In genomic region chr20:2671977-2672376, GRCh38 we compare ENCODE assay signal across 16 cellular contexts. TPM values are rescaled to one million over a fixed set of nuclear protein-coding genes. Genes with fewer than 3 reads are reported as not detected.
DNase-seq lines count a peak whose midpoint lies in the region; ATAC-seq and TF ChIP-seq lines count a peak whose summit lies in the region.
"Had no signal": no experiment of that assay in that cellular context is flagged by ENCODE, and none has a peak within 500 bp of the region (broad histone marks: within the 10 kb centered on the region; RNA-seq: fewer than 3 reads in every experiment).

No MANE protein-coding gene starts in this region.

- H3K36me3 Mint-ChIP-seq in activated T-cell treated with anti-CD3 and anti-CD28 coated beads, Interleukin-2, amount 50 U/mL, for 72 hours (ENCODE audit: insufficient read depth in 2 of 2) = no peaks in the 10 kb centered on the region
- H3K36me3 Mint-ChIP-seq in activated T-cell treated with anti-CD3 and anti-CD28 coated beads, Interleukin-2, amount 50 U/mL, for 24 hours (ENCODE audit: low read depth) = no peaks in the 10 kb centered on the region
- H3K36me3 Mint-ChIP-seq in endothelial cell (ENCODE audit: low read depth, unreplicated experiment) = no peaks in the 10 kb centered on the region
- H3K36me3 Mint-ChIP-seq in activated naive CD8-positive, alpha-beta T cell treated with anti-CD3 and anti-CD28 coated beads for 36 hours = no peaks in the 10 kb centered on the region
- H3K36me3 Mint-ChIP-seq: CD4-positive, CD25-positive, alpha-beta regulatory T cell; natural killer cell treated with Interleukin-12 subunit alpha and Interleukin-12 subunit beta and Interleukin-15 and Interleukin-18, amount 100 ng/mL, for 72 hours had no signal

- peak; percentile 23 to 49 for ATAC-seq in activated T-cell treated with anti-CD3 and anti-CD28 coated beads, Interleukin-2, amount 50 U/mL, for 72 hours (replicated peaks in 1 of 2)
- peak; percentile 43 for ATAC-seq in stimulated activated naive CD8-positive, alpha-beta T cell treated with anti-CD3 and anti-CD28 coated beads, Interleukin-15, amount 100 ng/mL, for 72 hours

- peak in 1 of 2 donors; percentile 30 for DNase-seq in activated T-cell treated with anti-CD3 and anti-CD28 coated beads, Interleukin-2, amount 50 U/mL, for 72 hours
- DNase-seq in activated T-cell treated with anti-CD3 and anti-CD28 coated beads, Interleukin-2, amount 50 U/mL, for 24 hours = no peak
- DNase-seq in NCI-H69 (lab: John Stamatoyannopoulos, UW) = peak; percentile 17
- DNase-seq in endothelial cell (ENCODE audit: low spot score) = peak; percentile 28
- no peak for DNase-seq in stimulated activated naive CD8-positive, alpha-beta T cell treated with anti-CD3 and anti-CD28 coated beads, Interleukin-15, amount 100 ng/mL, for 72 hours
- DNase-seq in thyroid gland = no peak
- no peak for DNase-seq in activated naive CD8-positive, alpha-beta T cell treated with anti-CD3 and anti-CD28 coated beads for 36 hours
- DNase-seq in ACHN = no peak
- DNase-seq: activated CD4-positive, alpha-beta T cell treated with anti-CD3 and anti-CD28 coated beads for 1 hour; activated naive CD4-positive, alpha-beta T cell treated with Interleukin-2 at 50 U/mL for 16 hours; CD4-positive, CD25-positive, alpha-beta regulatory T cell; colonic mucosa; HCEC 1CT; KG1 had no signal

- H3K27ac ChIP-seq in thyroid gland = no peak overlapping the region
- H3K27ac ChIP-seq: colonic mucosa, skin epidermis had no signal

- no peaks in the 10 kb centered on the region for H3K9me3 ChIP-seq in thyroid gland
- H3K9me3 ChIP-seq: colonic mucosa had no signal

- no peak overlapping the region for H3K4me3 Mint-ChIP-seq in activated T-cell treated with anti-CD3 and anti-CD28 coated beads, Interleukin-2, amount 50 U/mL, for 72 hours
- H3K4me3 Mint-ChIP-seq in activated T-cell treated with anti-CD3 and anti-CD28 coated beads, Interleukin-2, amount 50 U/mL, for 24 hours = no peak overlapping the region
- H3K4me3 Mint-ChIP-seq in endothelial cell (ENCODE audit: unreplicated experiment) = no peak overlapping the region
- H3K4me3 Mint-ChIP-seq in stimulated activated naive CD8-positive, alpha-beta T cell treated with anti-CD3 and anti-CD28 coated beads, Interleukin-15, amount 100 ng/mL, for 72 hours = no peak overlapping the region
- no peak overlapping the region for H3K4me3 Mint-ChIP-seq in activated naive CD8-positive, alpha-beta T cell treated with anti-CD3 and anti-CD28 coated beads for 36 hours
- H3K4me3 Mint-ChIP-seq: CD4-positive, CD25-positive, alpha-beta regulatory T cell; natural killer cell treated with Interleukin-12 subunit alpha and Interleukin-12 subunit beta and Interleukin-15 and Interleukin-18, amount 100 ng/mL, for 72 hours had no signal

- H3K4me1 Mint-ChIP-seq in activated T-cell treated with anti-CD3 and anti-CD28 coated beads, Interleukin-2, amount 50 U/mL, for 72 hours (ENCODE audit: low read depth) = no peaks in the 10 kb centered on the region
- no peaks in the 10 kb centered on the region for H3K4me1 Mint-ChIP-seq in activated T-cell treated with anti-CD3 and anti-CD28 coated beads, Interleukin-2, amount 50 U/mL, for 24 hours (ENCODE audit: low read depth)
- no peaks in the 10 kb centered on the region for H3K4me1 Mint-ChIP-seq in endothelial cell (ENCODE audit: unreplicated experiment)
- H3K4me1 Mint-ChIP-seq in stimulated activated naive CD8-positive, alpha-beta T cell treated with anti-CD3 and anti-CD28 coated beads, Interleukin-15, amount 100 ng/mL, for 72 hours = no peaks in the 10 kb centered on the region
- no peaks in the 10 kb centered on the region for H3K4me1 Mint-ChIP-seq in activated naive CD8-positive, alpha-beta T cell treated with anti-CD3 and anti-CD28 coated beads for 36 hours
- H3K4me1 Mint-ChIP-seq: CD4-positive, CD25-positive, alpha-beta regulatory T cell had no signal

- WGBS in thyroid gland, 2 donors = 30 to 45% methylated on average over 4 of the region's 4 CpGs

- no peaks in the 10 kb centered on the region for H3K9me3 Mint-ChIP-seq in activated T-cell treated with anti-CD3 and anti-CD28 coated beads, Interleukin-2, amount 50 U/mL, for 72 hours
- no peaks in the 10 kb centered on the region for H3K9me3 Mint-ChIP-seq in activated T-cell treated with anti-CD3 and anti-CD28 coated beads, Interleukin-2, amount 50 U/mL, for 24 hours
- H3K9me3 Mint-ChIP-seq in endothelial cell (ENCODE audit: unreplicated experiment) = no peaks in the 10 kb centered on the region
- no peaks in the 10 kb centered on the region for H3K9me3 Mint-ChIP-seq in stimulated activated naive CD8-positive, alpha-beta T cell treated with anti-CD3 and anti-CD28 coated beads, Interleukin-15, amount 100 ng/mL, for 72 hours
- H3K9me3 Mint-ChIP-seq in activated naive CD8-positive, alpha-beta T cell treated with anti-CD3 and anti-CD28 coated beads for 36 hours = no peaks in the 10 kb centered on the region
- H3K9me3 Mint-ChIP-seq: CD4-positive, CD25-positive, alpha-beta regulatory T cell; natural killer cell treated with Interleukin-12 subunit alpha and Interleukin-12 subunit beta and Interleukin-15 and Interleukin-18, amount 100 ng/mL, for 72 hours had no signal

- no peaks in the 10 kb centered on the region for H3K27me3 ChIP-seq in thyroid gland
- H3K27me3 ChIP-seq: colonic mucosa had no signal

- H3K36me3 ChIP-seq in thyroid gland = no peaks in the 10 kb centered on the region
- H3K36me3 ChIP-seq: colonic mucosa had no signal

- H3K4me3 ChIP-seq in thyroid gland (replicated peaks in 1 of 3) = no peak overlapping the region
- H3K4me3 ChIP-seq: colonic mucosa, skin epidermis had no signal

- intact Hi-C loops in thyroid gland (cut with DNase I) = no loop called here

- TF ChIP-seq POLR2A in thyroid gland (IDR thresholded peaks at IDR 0.05) = no peak

- H3K4me1 ChIP-seq in thyroid gland = no peaks in the 10 kb centered on the region
- H3K4me1 ChIP-seq: colonic mucosa had no signal

- no peak overlapping the region for H3K27ac Mint-ChIP-seq in activated T-cell treated with anti-CD3 and anti-CD28 coated beads, Interleukin-2, amount 50 U/mL, for 72 hours
- H3K27ac Mint-ChIP-seq in activated T-cell treated with anti-CD3 and anti-CD28 coated beads, Interleukin-2, amount 50 U/mL, for 24 hours = no peak overlapping the region
- no peak overlapping the region for H3K27ac Mint-ChIP-seq in endothelial cell (ENCODE audit: unreplicated experiment)
- no peak overlapping the region for H3K27ac Mint-ChIP-seq in stimulated activated naive CD8-positive, alpha-beta T cell treated with anti-CD3 and anti-CD28 coated beads, Interleukin-15, amount 100 ng/mL, for 72 hours
- H3K27ac Mint-ChIP-seq in activated naive CD8-positive, alpha-beta T cell treated with anti-CD3 and anti-CD28 coated beads for 36 hours = no peak overlapping the region
- H3K27ac Mint-ChIP-seq: CD4-positive, CD25-positive, alpha-beta regulatory T cell; natural killer cell treated with Interleukin-12 subunit alpha and Interleukin-12 subunit beta and Interleukin-15 and Interleukin-18, amount 100 ng/mL, for 72 hours had no signal

- H3K27me3 Mint-ChIP-seq in activated T-cell treated with anti-CD3 and anti-CD28 coated beads, Interleukin-2, amount 50 U/mL, for 72 hours (ENCODE audit: low read depth) = peaks cover 8% of the 10 kb centered on the region
- H3K27me3 Mint-ChIP-seq in activated T-cell treated with anti-CD3 and anti-CD28 coated beads, Interleukin-2, amount 50 U/mL, for 24 hours = no peaks in the 10 kb centered on the region
- H3K27me3 Mint-ChIP-seq in endothelial cell (ENCODE audit: unreplicated experiment) = no peaks in the 10 kb centered on the region
- H3K27me3 Mint-ChIP-seq in stimulated activated naive CD8-positive, alpha-beta T cell treated with anti-CD3 and anti-CD28 coated beads, Interleukin-15, amount 100 ng/mL, for 72 hours = no peaks in the 10 kb centered on the region
- H3K27me3 Mint-ChIP-seq in activated naive CD8-positive, alpha-beta T cell treated with anti-CD3 and anti-CD28 coated beads for 36 hours = no peaks in the 10 kb centered on the region

- in situ Hi-C loops in ACHN (cut with HindIII; ENCODE audit: low pct_ligation_motif_present, low pct_unique_long_range_greater_than_20kb, low sequenced_read_pairs) = no loop called here

- TF ChIP-seq CTCF in endothelial cell (IDR thresholded peaks at IDR 0.05; ENCODE audit: unreplicated experiment) = no peak
- no peak for TF ChIP-seq CTCF in thyroid gland (IDR thresholded peaks at IDR 0.05)

RNA-seq across cellular contexts. Expression of gene IDH3B, which starts 8.0 kb away (rescaled TPM):
- total RNA-seq in activated T-cell treated with anti-CD3 and anti-CD28 coated beads, Interleukin-2, amount 50 U/mL, for 72 hours = 100 to 1,000 TPM; 101 to 127 TPM
- total RNA-seq in endothelial cell (ENCODE audit: unreplicated experiment) (136 TPM), thyroid gland (100 to 1,000 TPM; 126 to 161 (median 141) TPM)
- 100 to 1,000 TPM; 143 to 147 TPM for total RNA-seq in activated naive CD8-positive, alpha-beta T cell treated with anti-CD3 and anti-CD28 coated beads for 36 hours

RNA-seq across cellular contexts. Expression of gene NOP56, which starts 19.5 kb away (rescaled TPM):
- total RNA-seq in activated T-cell treated with anti-CD3 and anti-CD28 coated beads, Interleukin-2, amount 50 U/mL, for 72 hours = 100 to 1,000 TPM; 263 to 392 TPM
- 144 TPM for total RNA-seq in endothelial cell (ENCODE audit: unreplicated experiment)
- 10 to 100 TPM; 46.8 to 85.9 (median 64.1) TPM for total RNA-seq in thyroid gland
- total RNA-seq in activated naive CD8-positive, alpha-beta T cell treated with anti-CD3 and anti-CD28 coated beads for 36 hours = 100 to 1,000 TPM; 937 to 970 TPM

RNA-seq across cellular contexts. Expression of gene EBF4, which starts 20.6 kb away (rescaled TPM):
- 10 to 100 TPM in 1 of 2 donors, 1 to 10 TPM in 1; 8.9 to 23.0 TPM for total RNA-seq in activated T-cell treated with anti-CD3 and anti-CD28 coated beads, Interleukin-2, amount 50 U/mL, for 72 hours
- total RNA-seq in endothelial cell (ENCODE audit: unreplicated experiment) (5.9 TPM), thyroid gland (10 to 100 TPM; 24.2 to 55.8 (median 42.4) TPM)
- total RNA-seq in activated naive CD8-positive, alpha-beta T cell treated with anti-CD3 and anti-CD28 coated beads for 36 hours = under 1 TPM; 0.66 to 0.98 TPM

Comparison
In these comparisons a context has a peak if more than half of its experiments do, and no peak if none do; other contexts are left out.
1. DNase-seq: peak in NCI-H69 (single experiment) and endothelial cell (single experiment); none in activated T-cell treated with anti-CD3 and anti-CD28 coated beads, Interleukin-2, amount 50 U/mL, for 24 hours (single experiment), stimulated activated naive CD8-positive, alpha-beta T cell treated with anti-CD3 and anti-CD28 coated beads, Interleukin-15, amount 100 ng/mL, for 72 hours (0 of 2), thyroid gland (0 of 2), activated naive CD8-positive, alpha-beta T cell treated with anti-CD3 and anti-CD28 coated beads for 36 hours (single experiment) and ACHN (single experiment).